Comparison of ENCODE assay signal across 8 cellular contexts in genomic region chrX:115560211-115560977, GRCh38. TPM values are rescaled to one million over a fixed set of nuclear protein-coding genes. Genes with fewer than 3 reads are reported as not detected.
DNase-seq lines count a peak whose midpoint lies in the region; ATAC-seq and TF ChIP-seq lines count a peak whose summit lies in the region.

No MANE protein-coding gene starts in this region.

- H3K4me1 Mint-ChIP-seq in CD4-positive, alpha-beta T cell (ENCODE audit: low read depth) = no peaks in the 10 kb centered on the region

- H3K4me3 ChIP-seq in GM12865 (ENCODE audit: low read depth, low read length) (peak overlapping the region; percentile 79), Peyer's patch (peak overlapping the region in 3 of 4 donors; percentile 35 to 66 (median 62)), fibroblast of villous mesenchyme (ENCODE audit: low read depth, low read length) (peak overlapping the region; percentile 66), gastrocnemius medialis (peak overlapping the region; percentile 66 to 77 (median 72))

- TF ChIP-seq CTCF in GM12865 (IDR thresholded peaks at IDR 0.05; ENCODE audit: insufficient read depth, low read depth, low read length, missing control alignments) = no peak
- TF ChIP-seq CTCF in Peyer's patch (IDR thresholded peaks at IDR 0.05) = no peak
- TF ChIP-seq CTCF in fibroblast of villous mesenchyme (IDR thresholded peaks at IDR 0.05; ENCODE audit: insufficient read depth, low read depth, low read length) = no peak
- no peak for TF ChIP-seq CTCF in gastrocnemius medialis (IDR thresholded peaks at IDR 0.05 in 4 of 5, conservative IDR thresholded peaks at IDR 0.05 in 1 of 5)
- TF ChIP-seq CTCF in CD4-positive, alpha-beta T cell (IDR thresholded peaks at IDR 0.05) = no peak
- TF ChIP-seq CTCF in omental fat pad (IDR thresholded peaks at IDR 0.05) = no peak

- no peak overlapping the region for H3K27ac Mint-ChIP-seq in CD4-positive, alpha-beta T cell

- DNase-seq in GM12865 (ENCODE audit: low read depth) (no peak), Peyer's patch (no peak), fibroblast of villous mesenchyme (ENCODE audit: low read depth) (peak; percentile 82), gastrocnemius medialis (no peak), ecto neural progenitor cell (ENCODE audit: low spot score) (no peak), omental fat pad (ENCODE audit: low spot score) (no peak)
- DNase-seq in CD4-positive, alpha-beta T cell = no peak

- H3K9me3 ChIP-seq in Peyer's patch (no peaks in the 10 kb centered on the region), gastrocnemius medialis (no peaks in the 10 kb centered on the region)
- no peaks in the 10 kb centered on the region for H3K9me3 ChIP-seq in CD4-positive, alpha-beta T cell (ENCODE audit: control insufficient read depth, low read length)

- H3K9me3 Mint-ChIP-seq in CD4-positive, alpha-beta T cell = no peaks in the 10 kb centered on the region

- H3K4me1 ChIP-seq in Peyer's patch = no peaks in the 10 kb centered on the region
- H3K4me1 ChIP-seq in gastrocnemius medialis = peaks cover 3 to 10% of the 10 kb centered on the region in 2 donors

- no peak for TF ChIP-seq POLR2A in Peyer's patch (IDR thresholded peaks at IDR 0.05)
- TF ChIP-seq POLR2A in gastrocnemius medialis (IDR thresholded peaks at IDR 0.05) = no peak

- ATAC-seq in gastrocnemius medialis (no peak), GM18868 (IDR thresholded peaks at IDR 0.05; ENCODE audit: unreplicated experiment) (no peak), omental fat pad (ENCODE audit: low FRiP score) (no peak)
- no peak for ATAC-seq in CD4-positive, alpha-beta T cell (ENCODE audit: poor library complexity)

- POLR2A ChIA-PET in CD4-positive, alpha-beta T cell (lab: Charles Lee) = no interaction called here

- in situ Hi-C loops in gastrocnemius medialis (cut with MboI; ENCODE audit: low sequenced_read_pairs in 4 of 4) = no loop called here

- H3K36me3 Mint-ChIP-seq in CD4-positive, alpha-beta T cell (ENCODE audit: low read depth) = no peaks in the 10 kb centered on the region

- CTCF ChIA-PET in CD4-positive, alpha-beta T cell (lab: Charles Lee) = no interaction called here

- peaks cover 12% of the 10 kb centered on the region for H3K27me3 Mint-ChIP-seq in CD4-positive, alpha-beta T cell

- intact Hi-C loops in gastrocnemius medialis (cut with DNase I; ENCODE audit: low total_unique reads) = loop anchor here (5.0 kb wide), 4 partner anchors 67 to 228 kb away; no protein-coding TSS in a partner anchor
- intact Hi-C loops in CD4-positive, alpha-beta T cell (cut with DNase I, micrococcal nuclease) = no loop called here

- H3K27ac ChIP-seq in Peyer's patch = peak overlapping the region; percentile 43 to 84 (median 64)
- H3K27ac ChIP-seq in gastrocnemius medialis = peak overlapping the region; percentile 89 to 93 (median 92)
- no peak overlapping the region for H3K27ac ChIP-seq in CD4-positive, alpha-beta T cell (ENCODE audit: low read depth, low read length)

- H3K27me3 ChIP-seq in Peyer's patch = no peaks in the 10 kb centered on the region
- H3K27me3 ChIP-seq in gastrocnemius medialis = peaks cover 0 to 16% (median 13%) of the 10 kb centered on the region in 3 donors
- peaks cover 28% of the 10 kb centered on the region for H3K27me3 ChIP-seq in CD4-positive, alpha-beta T cell (ENCODE audit: control insufficient read depth, insufficient read depth, low read length)

- H3K36me3 ChIP-seq in Peyer's patch (no peaks in the 10 kb centered on the region), gastrocnemius medialis (no peaks in the 10 kb centered on the region)

- H3K4me3 Mint-ChIP-seq in CD4-positive, alpha-beta T cell = no peak overlapping the region

RNA-seq across cellular contexts. Expression of gene PLS3, which starts 0.6 kb away (rescaled TPM):
- 10 to 100 TPM; 11.0 to 23.1 (median 13.1) TPM for total RNA-seq in Peyer's patch
- total RNA-seq in fibroblast of villous mesenchyme = 271 and 323 TPM in 2 replicates
- 10 to 100 TPM; 15.8 to 23.1 (median 19.5) TPM for total RNA-seq in gastrocnemius medialis
- under 1 TPM in 1 of 2 experiments, not detected in 1; 0.45 TPM for total RNA-seq in CD4-positive, alpha-beta T cell
- 10 to 100 TPM; 60.6 to 96.5 (median 63.0) TPM for total RNA-seq in omental fat pad

Comparison
In these comparisons a context has a peak if more than half of its experiments do, and no peak if none do; other contexts are left out.
1. RNA of gene PLS3, which starts 0.6 kb away (total RNA-seq): 271 to 323 TPM in fibroblast of villous mesenchyme, 60.6 to 96.5 TPM in omental fat pad, 15.8 to 23.1 TPM in gastrocnemius medialis and 11.0 to 23.1 TPM in Peyer's patch; 0.45 TPM in CD4-positive, alpha-beta T cell; every median in the first group is over 4 times any median in the second.
2. Peak in every context shown above with its lines, with median percentiles within 50 percentile points of each other: H3K4me3 ChIP-seq.